Comparison of ENCODE assay signal across 10 cellular contexts in genomic region chr18:76364282-76365259, GRCh38.
DNase-seq lines count a peak whose midpoint lies in the region; ATAC-seq and TF ChIP-seq lines count a peak whose summit lies in the region.
"Had no signal": no experiment of that assay in that cellular context is flagged by ENCODE, and none has a peak within 500 bp of the region (broad histone marks: within the 10 kb centered on the region; RNA-seq: fewer than 3 reads in every experiment).

No MANE protein-coding gene starts in this region.

- no peak overlapping the region for H3K4me3 ChIP-seq in sigmoid colon
- H3K4me3 ChIP-seq: esophagus squamous epithelium had no signal

- TF ChIP-seq POLR2A in sigmoid colon (IDR thresholded peaks at IDR 0.05) = no peak

- no peak for TF ChIP-seq CTCF in sigmoid colon (IDR thresholded peaks at IDR 0.05)

- no peaks in the 10 kb centered on the region for H3K9me3 ChIP-seq in sigmoid colon
- H3K9me3 ChIP-seq: esophagus squamous epithelium had no signal

- H3K27me3 ChIP-seq in sigmoid colon = no peaks in the 10 kb centered on the region
- H3K27me3 ChIP-seq: esophagus squamous epithelium had no signal

- H3K27ac ChIP-seq in sigmoid colon = peak overlapping the region in 3 of 4 donors; percentile 55 to 78 (median 61)
- H3K27ac ChIP-seq: esophagus squamous epithelium had no signal

- peaks cover 0 to 17% (median 0%) of the 10 kb centered on the region in 4 donors for H3K36me3 ChIP-seq in sigmoid colon

- WGBS in sigmoid colon, 2 donors = 80 to 86% methylated on average over 14 of the region's 14 CpGs

- peak; percentile 46 for DNase-seq in activated CD8-positive, alpha-beta memory T cell treated with anti-CD3 and anti-CD28 coated beads for 24 hours
- no peak for DNase-seq in activated CD8-positive, alpha-beta memory T cell treated with anti-CD3 and anti-CD28 coated beads, Interleukin-2, amount 50 U/mL, for 48 hours
- DNase-seq in sigmoid colon (no peak), NCI-H128 (lab: John Stamatoyannopoulos, UW; ENCODE audit: unreplicated experiment) (no peak), NCI-H2196 (lab: John Stamatoyannopoulos, UW; ENCODE audit: unreplicated experiment) (no peak), islet precursor cell (no peak)
- DNase-seq: esophagus squamous epithelium, SIG-M5 had no signal

- H3K4me1 ChIP-seq in sigmoid colon = peaks cover 0 to 40% (median 17%) of the 10 kb centered on the region in 4 donors

- no peak for TF ChIP-seq EP300 in sigmoid colon (IDR thresholded peaks at IDR 0.05)

- peak; percentile 76 for ATAC-seq in GM21737 (IDR thresholded peaks at IDR 0.05; ENCODE audit: unreplicated experiment)
- ATAC-seq in HG03457 (IDR thresholded peaks at IDR 0.05; ENCODE audit: unreplicated experiment) = peak; percentile 71

- intact Hi-C loops in sigmoid colon (cut with DNase I) = loop anchor here (5.0 kb wide), 1 partner anchor 1717 kb away; no protein-coding TSS in a partner anchor
